Comparison of ENCODE assay signal across 14 cellular contexts in genomic region chr20:35135867-35136586, GRCh38. TPM values are rescaled to one million over a fixed set of nuclear protein-coding genes. Genes with fewer than 3 reads are reported as not detected.
DNase-seq lines count a peak whose midpoint lies in the region; ATAC-seq and TF ChIP-seq lines count a peak whose summit lies in the region.
"Had no signal": no experiment of that assay in that cellular context is flagged by ENCODE, and none has a peak within 500 bp of the region (broad histone marks: within the 10 kb centered on the region; RNA-seq: fewer than 3 reads in every experiment).

No MANE protein-coding gene starts in this region.

- peaks cover 0 to 4% of the 10 kb centered on the region in 2 donors for H3K36me3 Mint-ChIP-seq in activated naive CD4-positive, alpha-beta T cell treated with anti-CD3 and anti-CD28 coated beads, Interleukin-2, amount 50 U/mL, for 72 hours

- H2AFZ ChIP-seq in PC-9 (no peak overlapping the region), osteoblast (ENCODE audit: low read length) (no peak overlapping the region)

- H3K27ac ChIP-seq in PC-9, result peak overlapping the region; percentile 62
- H3K27ac ChIP-seq in osteoblast (ENCODE audit: low read depth, low read length), result peak overlapping the region; percentile 63

- no TSS peak for BruUV-seq in PC-9 (replicated peaks; lab: Mats Ljungman, UMichigan)

- H3K79me2 ChIP-seq in PC-9 (ENCODE audit: low read depth), result no peaks in the 10 kb centered on the region
- H3K79me2 ChIP-seq in osteoblast (ENCODE audit: insufficient read depth, low read length), result no peaks in the 10 kb centered on the region

- ATAC-seq in HG03469 (IDR thresholded peaks at IDR 0.05; ENCODE audit: unreplicated experiment), result no peak
- no peak for ATAC-seq in activated naive CD4-positive, alpha-beta T cell treated with anti-CD3 and anti-CD28 coated beads, Interleukin-2, amount 50 U/mL, for 72 hours

- no peaks in the 10 kb centered on the region for H3K9me3 Mint-ChIP-seq in activated naive CD4-positive, alpha-beta T cell treated with anti-CD3 and anti-CD28 coated beads, Interleukin-2, amount 50 U/mL, for 72 hours
- H3K9me3 Mint-ChIP-seq: immature natural killer cell, naive B cell had no signal

- H3K36me3 ChIP-seq in PC-9 (ENCODE audit: low read depth) (peaks cover 48% of the 10 kb centered on the region), osteoblast (ENCODE audit: insufficient read depth, low read length) (peaks cover 36% of the 10 kb centered on the region)

- H3K9me3 ChIP-seq in PC-9 (ENCODE audit: insufficient read depth, low read depth) (no peaks in the 10 kb centered on the region), osteoblast (ENCODE audit: low read depth, low read length) (no peaks in the 10 kb centered on the region)
- H3K9me3 ChIP-seq: BLaER1 treated with 17β-estradiol and CSF1 and Interleukin-3, amounts not matched to agents 10 nM and 100 nM; MG63; spleen had no signal

- peaks cover 18% of the 10 kb centered on the region for H3F3A ChIP-seq in PC-9 (ENCODE audit: insufficient read depth, low read depth)

- DNase-seq in AG08396 (ENCODE audit: low spot score) (peak; percentile 21), PC-9 (peak; percentile 20 to 71), fibroblast of gingiva (ENCODE audit: low read depth) (peak; percentile 71), osteoblast (ENCODE audit: insufficient read length, low spot score, missing footprints) (no peak), ACHN (no peak), midbrain (lab: John Stamatoyannopoulos, UW) (no peak)
- DNase-seq in activated naive CD4-positive, alpha-beta T cell treated with anti-CD3 and anti-CD28 coated beads, Interleukin-2, amount 50 U/mL, for 72 hours (ENCODE audit: low spot score in 2 of 2), result no peak
- DNase-seq: immature natural killer cell, MG63, naive B cell, RPMI8226, spleen had no signal

- H3K4me2 ChIP-seq in PC-9 (peak overlapping the region; percentile 38; the same call in 1 of the 2 replicates), osteoblast (ENCODE audit: insufficient read depth, low read length) (no peak overlapping the region)
- H3K4me2 ChIP-seq: BLaER1 treated with 17β-estradiol and CSF1 and Interleukin-3, amounts not matched to agents 10 nM and 100 nM had no signal

- H3K9me2 ChIP-seq in PC-9 (ENCODE audit: insufficient read depth), result no peaks in the 10 kb centered on the region

- intact Hi-C loops in PC-9 (cut with micrococcal nuclease; ENCODE audit: unreplicated experiment), result no loop called here

- POLR2A ChIA-PET in PC-9 (lab: Charles Lee; ENCODE audit: unreplicated experiment), result no interaction called here

- TF ChIP-seq CTCF in PC-9 (conservative IDR thresholded peaks at IDR 0.05) (no peak), osteoblast (IDR thresholded peaks at IDR 0.05; ENCODE audit: extremely low read depth, low read depth, low read length) (no peak)

- no peak overlapping the region for H3K4me3 ChIP-seq in PC-9
- H3K4me3 ChIP-seq in osteoblast (ENCODE audit: insufficient read depth, low read length), result no peak overlapping the region
- H3K4me3 ChIP-seq: BLaER1 treated with 17β-estradiol and CSF1 and Interleukin-3, amounts not matched to agents 10 nM and 100 nM; MG63; spleen had no signal

- H4K20me1 ChIP-seq in PC-9 (ENCODE audit: insufficient read depth), result no peaks in the 10 kb centered on the region
- no peaks in the 10 kb centered on the region for H4K20me1 ChIP-seq in osteoblast (ENCODE audit: insufficient read depth, low read length)

- CTCF ChIA-PET in PC-9 (lab: Charles Lee), result no interaction called here

- H3K4me1 ChIP-seq in PC-9 (replicated peaks; ENCODE audit: insufficient read depth), result peaks cover 15% of the 10 kb centered on the region; the same call in 1 of the 2 replicates
- peaks cover 26% of the 10 kb centered on the region for H3K4me1 ChIP-seq in osteoblast (ENCODE audit: insufficient read depth, low read length)
- H3K4me1 ChIP-seq: BLaER1 treated with 17β-estradiol and CSF1 and Interleukin-3, amounts not matched to agents 10 nM and 100 nM had no signal

- in situ Hi-C loops in ACHN (cut with HindIII; ENCODE audit: low pct_ligation_motif_present, low pct_unique_long_range_greater_than_20kb, low sequenced_read_pairs), result no loop called here

- peak overlapping the region in 1 of 2 donors; percentile 65 for H3K27ac Mint-ChIP-seq in activated naive CD4-positive, alpha-beta T cell treated with anti-CD3 and anti-CD28 coated beads, Interleukin-2, amount 50 U/mL, for 72 hours

- H3K27me3 ChIP-seq in PC-9 (ENCODE audit: insufficient read depth, low read depth) (no peaks in the 10 kb centered on the region), osteoblast (ENCODE audit: insufficient read depth, low read length) (no peaks in the 10 kb centered on the region)
- H3K27me3 ChIP-seq: BLaER1 treated with 17β-estradiol and CSF1 and Interleukin-3, amounts not matched to agents 10 nM and 100 nM; MG63; spleen had no signal

RNA-seq across cellular contexts. Expression of gene EDEM2, which starts 11.1 kb away (rescaled TPM):
- total RNA-seq in PC-9 (2021), result 28.6 and 34.9 TPM in 2 replicates
- total RNA-seq in osteoblast, result 32.2 and 41.8 TPM in 2 replicates
- total RNA-seq in activated naive CD4-positive, alpha-beta T cell treated with anti-CD3 and anti-CD28 coated beads, Interleukin-2, amount 50 U/mL, for 72 hours, result 10 to 100 TPM; 12.2 to 17.1 TPM

RNA-seq across cellular contexts. Expression of gene PROCR, which starts 35.8 kb away (rescaled TPM):
- 5.1 and 7.5 TPM in 2 replicates for total RNA-seq in PC-9 (2021)
- total RNA-seq in osteoblast, result 35.9 and 38.0 TPM in 2 replicates
- 1 to 10 TPM; 2.3 to 3.1 TPM for total RNA-seq in activated naive CD4-positive, alpha-beta T cell treated with anti-CD3 and anti-CD28 coated beads, Interleukin-2, amount 50 U/mL, for 72 hours

RNA-seq across cellular contexts. Expression of gene TRPC4AP, which starts 43.4 kb away (rescaled TPM):
- total RNA-seq in PC-9 (2021), result 51.0 and 51.9 TPM in 2 replicates
- 98.7 and 98.8 TPM in 2 replicates for total RNA-seq in osteoblast
- total RNA-seq in activated naive CD4-positive, alpha-beta T cell treated with anti-CD3 and anti-CD28 coated beads, Interleukin-2, amount 50 U/mL, for 72 hours, result 10 to 100 TPM; 44.6 to 51.3 TPM

Comparison
In these comparisons a context has a peak if more than half of its experiments do, and no peak if none do; other contexts are left out.
1. DNase-seq: peak in AG08396 (single experiment), PC-9 (2 of 2) and fibroblast of gingiva (single experiment); none in osteoblast (single experiment), ACHN (single experiment), midbrain (single experiment) and activated naive CD4-positive, alpha-beta T cell treated with anti-CD3 and anti-CD28 coated beads, Interleukin-2, amount 50 U/mL, for 72 hours (0 of 2).